ENCODE assay signal across 11 cellular contexts in the genomic region with DNA sequence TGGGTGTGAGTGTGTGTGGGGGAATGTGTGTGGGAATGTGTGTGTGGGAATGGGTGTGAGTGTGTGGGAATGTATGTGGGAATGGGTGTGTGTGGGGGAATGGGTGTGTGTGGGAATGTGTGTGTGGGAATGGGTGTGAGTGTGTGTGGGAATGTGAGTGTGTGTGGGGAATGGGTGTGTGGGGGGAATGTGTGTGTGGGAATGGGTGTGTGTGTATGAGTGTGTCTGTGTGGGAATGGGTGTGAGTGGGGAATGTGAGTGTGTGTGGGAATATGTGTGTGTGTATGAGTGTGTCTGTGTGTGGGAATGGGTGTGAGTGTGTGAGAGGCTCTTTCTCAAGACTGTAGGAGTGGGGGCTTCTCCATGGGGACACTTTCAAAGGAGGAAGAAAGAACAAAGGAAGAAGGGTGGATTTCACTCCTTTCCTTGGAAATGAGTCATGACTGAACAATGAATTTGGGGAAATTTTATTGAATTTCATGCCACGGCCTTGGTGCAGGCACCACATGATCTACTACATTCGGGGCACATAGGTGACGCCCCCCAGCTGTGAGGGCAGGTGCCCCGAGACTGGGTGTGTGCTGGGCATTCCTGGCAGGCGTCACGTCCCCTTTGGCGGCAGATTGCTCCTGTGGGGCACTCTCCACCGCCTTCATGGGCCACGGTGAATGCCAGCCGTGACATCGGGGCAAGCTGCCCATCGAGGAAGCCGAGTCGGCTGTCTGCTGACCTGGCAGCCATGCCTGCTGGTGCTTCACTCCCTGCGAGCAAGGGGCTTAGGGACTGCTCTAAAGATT.
DNase-seq lines count a peak whose midpoint lies in the region; TF ChIP-seq lines count a peak whose summit lies in the region.
"Had no signal": no experiment of that assay in that cellular context is flagged by ENCODE, and none has a peak within 500 bp of the region (broad histone marks: within the 10 kb centered on the region; RNA-seq: fewer than 3 reads in every experiment).

No MANE protein-coding gene starts in this region.

- TF ChIP-seq EP300 in Ishikawa (IDR thresholded peaks at IDR 0.05; ENCODE audit: borderline replicate concordance), result peak; percentile 77; the same call in 1 of the 2 replicates

- H3K9ac ChIP-seq in parathyroid adenoma, result no peak overlapping the region

- peaks cover 92% of the 10 kb centered on the region for H3K4me1 Mint-ChIP-seq in dendritic cell treated with granulocyte-macrophage colony-stimulating factor and Interleukin-4, amounts not matched to agents 40 ng/mL and 50 ng/mL, for 4 days (ENCODE audit: low read depth)

- H3K36me3 Mint-ChIP-seq in dendritic cell treated with granulocyte-macrophage colony-stimulating factor and Interleukin-4, amounts not matched to agents 40 ng/mL and 50 ng/mL, for 4 days (ENCODE audit: low read depth), result peaks cover 6% of the 10 kb centered on the region

- DNase-seq in COLO829 (ENCODE audit: low spot score) (peak; percentile 6), SIG-M5 treated with dmso at 0.1 percent for 504 hours (lab: John Stamatoyannopoulos, UW; ENCODE audit: unreplicated experiment) (no peak), GDM1 (lab: John Stamatoyannopoulos, UW) (no peak), NCI-H2081 (lab: John Stamatoyannopoulos, UW) (no peak), occipital lobe (lab: John Stamatoyannopoulos, UW) (no peak)
- DNase-seq: activated CD8-positive, alpha-beta memory T cell treated with anti-CD3 and anti-CD28 coated beads for 24 hours; NCI-H1417 had no signal

- H3K9me3 Mint-ChIP-seq in dendritic cell treated with granulocyte-macrophage colony-stimulating factor and Interleukin-4, amounts not matched to agents 40 ng/mL and 50 ng/mL, for 4 days, result peaks cover 22% of the 10 kb centered on the region

- no peaks in the 10 kb centered on the region for H3K27me3 ChIP-seq in parathyroid adenoma (ENCODE audit: control insufficient read depth, insufficient read depth, low read length)

- no peaks in the 10 kb centered on the region for H3K36me3 ChIP-seq in parathyroid adenoma (ENCODE audit: control insufficient read depth, insufficient read depth, low read length)

- TF ChIP-seq RAD21 in Ishikawa (IDR thresholded peaks at IDR 0.05; ENCODE audit: low read depth), result no peak

- H3K4me3 ChIP-seq in parathyroid adenoma (ENCODE audit: low read depth, low read length), result no peak overlapping the region
- H3K4me3 ChIP-seq: SK-N-MC had no signal

- H3K79me2 ChIP-seq in parathyroid adenoma, result no peaks in the 10 kb centered on the region

- TF ChIP-seq CTCF in parathyroid adenoma (IDR thresholded peaks at IDR 0.05), result no peak

- H3K4me3 Mint-ChIP-seq in dendritic cell treated with granulocyte-macrophage colony-stimulating factor and Interleukin-4, amounts not matched to agents 40 ng/mL and 50 ng/mL, for 4 days, result no peak overlapping the region

- H3K27me3 Mint-ChIP-seq in dendritic cell treated with granulocyte-macrophage colony-stimulating factor and Interleukin-4, amounts not matched to agents 40 ng/mL and 50 ng/mL, for 4 days, result peaks cover 2% of the 10 kb centered on the region

- H3K27ac Mint-ChIP-seq in dendritic cell treated with granulocyte-macrophage colony-stimulating factor and Interleukin-4, amounts not matched to agents 40 ng/mL and 50 ng/mL, for 4 days, result peak overlapping the region; percentile 97

- no peaks in the 10 kb centered on the region for H3K4me1 ChIP-seq in parathyroid adenoma

- intact Hi-C loops in dendritic cell treated with granulocyte-macrophage colony-stimulating factor and Interleukin-4, amounts not matched to agents 40 ng/mL and 50 ng/mL, for 4 days (cut with micrococcal nuclease), result loop anchor here (5.0 to 10.0 kb wide), 3 partner anchors 48 to 546 kb away; no protein-coding TSS in a partner anchor

- H2AFZ ChIP-seq in parathyroid adenoma, result no peak overlapping the region

- peak overlapping the region; percentile 49 for H3K27ac ChIP-seq in parathyroid adenoma
- H3K27ac ChIP-seq: SK-N-MC had no signal

- H3K4me2 ChIP-seq in parathyroid adenoma (ENCODE audit: low read length), result no peak overlapping the region

- no peaks in the 10 kb centered on the region for H3K9me3 ChIP-seq in parathyroid adenoma (ENCODE audit: control insufficient read depth, low read length)

TF ChIP-seq in Ishikawa, 13 proteins besides CTCF, POLR2A, EP300 and RAD21:
- TF ChIP-seq TAF1 (IDR thresholded peaks at IDR 0.05; ENCODE audit: low read depth) (no peak), FOXM1 (IDR thresholded peaks at IDR 0.05; ENCODE audit: borderline replicate concordance, low read depth) (peak; percentile 36; the same call in 1 of the 2 replicates), CREB1 (IDR thresholded peaks at IDR 0.05; ENCODE audit: low read depth) (no peak), TCF12 (IDR thresholded peaks at IDR 0.05; ENCODE audit: low read depth) (peak; percentile 76), NFIC (IDR thresholded peaks at IDR 0.05) (peak; percentile 57), YY1 (IDR thresholded peaks at IDR 0.05; ENCODE audit: low read depth) (no peak), CEBPB (IDR thresholded peaks at IDR 0.05) (no peak), ZBTB7A (IDR thresholded peaks at IDR 0.05; ENCODE audit: low read depth) (no peak), TEAD4 (IDR thresholded peaks at IDR 0.05) (peak; percentile 64), EGR1 (IDR thresholded peaks at IDR 0.05) (no peak)
- TF ChIP-seq, protein P1, sequence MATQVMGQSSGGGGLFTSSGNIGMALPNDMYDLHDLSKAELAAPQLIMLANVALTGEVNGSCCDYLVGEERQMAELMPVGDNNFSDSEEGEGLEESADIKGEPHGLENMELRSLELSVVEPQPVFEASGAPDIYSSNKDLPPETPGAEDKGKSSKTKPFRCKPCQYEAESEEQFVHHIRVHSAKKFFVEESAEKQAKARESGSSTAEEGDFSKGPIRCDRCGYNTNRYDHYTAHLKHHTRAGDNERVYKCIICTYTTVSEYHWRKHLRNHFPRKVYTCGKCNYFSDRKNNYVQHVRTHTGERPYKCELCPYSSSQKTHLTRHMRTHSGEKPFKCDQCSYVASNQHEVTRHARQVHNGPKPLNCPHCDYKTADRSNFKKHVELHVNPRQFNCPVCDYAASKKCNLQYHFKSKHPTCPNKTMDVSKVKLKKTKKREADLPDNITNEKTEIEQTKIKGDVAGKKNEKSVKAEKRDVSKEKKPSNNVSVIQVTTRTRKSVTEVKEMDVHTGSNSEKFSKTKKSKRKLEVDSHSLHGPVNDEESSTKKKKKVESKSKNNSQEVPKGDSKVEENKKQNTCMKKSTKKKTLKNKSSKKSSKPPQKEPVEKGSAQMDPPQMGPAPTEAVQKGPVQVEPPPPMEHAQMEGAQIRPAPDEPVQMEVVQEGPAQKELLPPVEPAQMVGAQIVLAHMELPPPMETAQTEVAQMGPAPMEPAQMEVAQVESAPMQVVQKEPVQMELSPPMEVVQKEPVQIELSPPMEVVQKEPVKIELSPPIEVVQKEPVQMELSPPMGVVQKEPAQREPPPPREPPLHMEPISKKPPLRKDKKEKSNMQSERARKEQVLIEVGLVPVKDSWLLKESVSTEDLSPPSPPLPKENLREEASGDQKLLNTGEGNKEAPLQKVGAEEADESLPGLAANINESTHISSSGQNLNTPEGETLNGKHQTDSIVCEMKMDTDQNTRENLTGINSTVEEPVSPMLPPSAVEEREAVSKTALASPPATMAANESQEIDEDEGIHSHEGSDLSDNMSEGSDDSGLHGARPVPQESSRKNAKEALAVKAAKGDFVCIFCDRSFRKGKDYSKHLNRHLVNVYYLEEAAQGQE (IDR thresholded peaks at IDR 0.05; ENCODE audit: low read depth), result no peak
- TF ChIP-seq, protein P2, sequence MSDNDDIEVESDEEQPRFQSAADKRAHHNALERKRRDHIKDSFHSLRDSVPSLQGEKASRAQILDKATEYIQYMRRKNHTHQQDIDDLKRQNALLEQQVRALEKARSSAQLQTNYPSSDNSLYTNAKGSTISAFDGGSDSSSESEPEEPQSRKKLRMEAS (IDR thresholded peaks at IDR 0.05), result peak; percentile 39; the same call in 1 of the 2 replicates
- TF ChIP-seq, protein P3, sequence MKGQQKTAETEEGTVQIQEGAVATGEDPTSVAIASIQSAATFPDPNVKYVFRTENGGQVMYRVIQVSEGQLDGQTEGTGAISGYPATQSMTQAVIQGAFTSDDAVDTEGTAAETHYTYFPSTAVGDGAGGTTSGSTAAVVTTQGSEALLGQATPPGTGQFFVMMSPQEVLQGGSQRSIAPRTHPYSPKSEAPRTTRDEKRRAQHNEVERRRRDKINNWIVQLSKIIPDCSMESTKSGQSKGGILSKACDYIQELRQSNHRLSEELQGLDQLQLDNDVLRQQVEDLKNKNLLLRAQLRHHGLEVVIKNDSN (IDR thresholded peaks at IDR 0.05), result no peak
